15 cellular contexts compared by ENCODE assay signal in the genomic region with DNA sequence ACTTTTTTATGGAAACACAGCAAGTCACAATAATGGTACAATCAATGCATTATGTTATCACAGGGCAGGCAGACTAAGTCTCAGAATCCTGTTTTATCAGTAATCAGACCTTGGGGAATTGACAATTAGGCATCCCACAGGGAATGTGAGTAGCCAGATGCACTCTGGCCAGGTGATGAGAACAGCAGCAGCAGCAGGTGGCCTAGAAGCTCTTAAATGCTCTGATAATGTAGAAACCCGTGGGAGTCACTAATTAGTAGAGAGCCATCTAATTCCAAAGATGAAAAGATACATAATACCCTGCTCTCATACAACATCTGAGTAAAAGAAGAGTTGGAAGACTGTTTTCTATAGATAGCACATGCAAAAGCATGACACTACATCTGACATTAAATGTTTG. TPM values are rescaled to one million over a fixed set of nuclear protein-coding genes. Genes with fewer than 3 reads are reported as not detected.
DNase-seq lines count a peak whose midpoint lies in the region; ATAC-seq and TF ChIP-seq lines count a peak whose summit lies in the region.
"Had no signal": no experiment of that assay in that cellular context is flagged by ENCODE, and none has a peak within 500 bp of the region (broad histone marks: within the 10 kb centered on the region; RNA-seq: fewer than 3 reads in every experiment).

No MANE protein-coding gene starts in this region.

- no peaks in the 10 kb centered on the region for H3K9me3 ChIP-seq in right cardiac atrium (ENCODE audit: control insufficient read depth, low read length)
- no peaks in the 10 kb centered on the region for H3K9me3 ChIP-seq in right atrium auricular region
- no peaks in the 10 kb centered on the region for H3K9me3 ChIP-seq in SJCRH30 (replicated peaks)
- H3K9me3 ChIP-seq in testis: no peaks in the 10 kb centered on the region
- H3K9me3 ChIP-seq: Peyer's patch had no signal

- TF ChIP-seq POLR2A in testis (IDR thresholded peaks at IDR 0.05): no peak

- ATAC-seq in right cardiac atrium: no peak
- ATAC-seq: activated T-helper 17 cell treated with anti-CD3 and anti-CD28 coated beads, Interleukin-2, amount 50 U/mL, for 72 hours had no signal

- 56% methylated on average over 1 of the region's 1 CpG for WGBS in right cardiac atrium
- 50 to 52% methylated on average over 1 of the region's 1 CpG for WGBS in testis, 2 donors

- H3K4me1 ChIP-seq in right cardiac atrium (ENCODE audit: control insufficient read depth, insufficient read depth, low read length) (no peaks in the 10 kb centered on the region), right atrium auricular region (no peaks in the 10 kb centered on the region), SJCRH30 (peaks cover 58% of the 10 kb centered on the region), testis (no peaks in the 10 kb centered on the region)

- no peak overlapping the region for H3K4me3 ChIP-seq in right cardiac atrium (ENCODE audit: low read length)
- no peak overlapping the region for H3K4me3 ChIP-seq in right atrium auricular region
- H3K4me3 ChIP-seq in SJCRH30: no peak overlapping the region
- no peak overlapping the region for H3K4me3 ChIP-seq in testis
- H3K4me3 ChIP-seq: lung, Peyer's patch had no signal

- TF ChIP-seq CTCF in right atrium auricular region (IDR thresholded peaks at IDR 0.05) (no peak), testis (IDR thresholded peaks at IDR 0.05) (no peak)

- DNase-seq in right cardiac atrium (no peak), right atrium auricular region (ENCODE audit: low spot score) (no peak), NCI-H2081 (lab: John Stamatoyannopoulos, UW) (peak; percentile 53 to 90), SJCRH30 (peak in 1 of 2 experiments; percentile 49), testis (no peak), C1 segment of cervical spinal cord (lab: John Stamatoyannopoulos, UW) (no peak), ACHN (no peak), NK-92 (lab: John Stamatoyannopoulos, UW; ENCODE audit: unreplicated experiment) (no peak)
- DNase-seq: activated CD8-positive, alpha-beta memory T cell treated with anti-CD3 and anti-CD28 coated beads for 24 hours; foreskin fibroblast; NCI-H187 treated with DMSO at 0.1 percent for 48 hours; Peyer's patch had no signal

- in situ Hi-C loops in ACHN (cut with HindIII; ENCODE audit: low pct_ligation_motif_present, low pct_unique_long_range_greater_than_20kb, low sequenced_read_pairs): no loop called here

- H3K27me3 ChIP-seq in right cardiac atrium (ENCODE audit: control insufficient read depth, insufficient read depth): no peaks in the 10 kb centered on the region
- H3K27me3 ChIP-seq in right atrium auricular region: no peaks in the 10 kb centered on the region
- H3K27me3 ChIP-seq in SJCRH30: no peaks in the 10 kb centered on the region
- H3K27me3 ChIP-seq in testis: no peaks in the 10 kb centered on the region
- H3K27me3 ChIP-seq: Peyer's patch had no signal

- peak overlapping the region; percentile 23 for H3K27ac ChIP-seq in right cardiac atrium (ENCODE audit: low read length)
- H3K27ac ChIP-seq in right atrium auricular region: peak overlapping the region in 1 of 2 donors; percentile 50
- peak overlapping the region; percentile 92 for H3K27ac ChIP-seq in SJCRH30
- H3K27ac ChIP-seq in testis: peak overlapping the region; percentile 2 to 76
- H3K27ac ChIP-seq: HL-60, Peyer's patch had no signal

- intact Hi-C loops in right cardiac atrium (cut with DNase I) (loop anchor here in 1 of 4 donors (10.0 kb wide), 1 partner anchor 154 kb away; a partner anchor contains a TSS), testis (cut with DNase I; ENCODE audit: low total_unique reads) (no loop called here)

- H3K36me3 ChIP-seq in right atrium auricular region (no peaks in the 10 kb centered on the region), SJCRH30 (peaks cover 30% of the 10 kb centered on the region), testis (ENCODE audit: low read depth, missing control alignments) (no peaks in the 10 kb centered on the region)
- H3K36me3 ChIP-seq: Peyer's patch had no signal

RNA-seq across cellular contexts. Expression of a gene that starts 12.6 kb away (rescaled TPM):
- total RNA-seq in right cardiac atrium (1 to 10 TPM; 2.1 to 2.8 (median 2.6) TPM), right atrium auricular region (1 to 10 TPM; 1.1 to 1.4 TPM), testis (10 to 100 TPM; 34.7 to 66.3 TPM)
- polyA plus RNA-seq in right cardiac atrium (1.0 TPM), testis (ENCODE audit: insufficient read depth, low read depth, low replicate concordance) (11.5 TPM)
- 23.1 and 31.8 TPM in 2 replicates for total RNA-seq in SJCRH30 (2014; rRNA removed; shearing (Covaris generic))

Comparison
In these comparisons a context has a peak if more than half of its experiments do, and no peak if none do; other contexts are left out.
1. DNase-seq: peak in NCI-H2081 (2 of 2); none in right cardiac atrium (0 of 3), right atrium auricular region (single experiment), testis (single experiment), C1 segment of cervical spinal cord (0 of 14), ACHN (single experiment) and NK-92 (single experiment).